In genomic region chr10:26780793-26781601, GRCh38 we compare ENCODE assay signal across 8 cellular contexts.
DNase-seq lines count a peak whose midpoint lies in the region; ATAC-seq and TF ChIP-seq lines count a peak whose summit lies in the region.

No MANE protein-coding gene starts in this region.

- H3K4me1 Mint-ChIP-seq in naive thymus-derived CD8-positive, alpha-beta T cell = peaks cover 39 to 92% (median 90%) of the 10 kb centered on the region in 4 donors

- dilution Hi-C loops in mammary epithelial cell (cut with HindIII; ENCODE audit: low sequenced_read_pairs) = no loop called here

- H3K4me3 Mint-ChIP-seq in naive thymus-derived CD8-positive, alpha-beta T cell = peak overlapping the region in 6 of 10 donors; percentile 6 to 67 (median 34)

- no peaks in the 10 kb centered on the region for H3K9me3 ChIP-seq in HUES64 (ENCODE audit: insufficient read depth, low read depth, low read length)
- H3K9me3 ChIP-seq in mammary epithelial cell (replicated peaks; ENCODE audit: insufficient read depth, low read length) = no peaks in the 10 kb centered on the region
- H3K9me3 ChIP-seq in testis = no peaks in the 10 kb centered on the region
- H3K9me3 ChIP-seq in transverse colon = no peaks in the 10 kb centered on the region

- peaks cover 83% of the 10 kb centered on the region for H3K79me2 ChIP-seq in mammary epithelial cell (ENCODE audit: insufficient read depth, low read length)

- no peaks in the 10 kb centered on the region for H3K9me3 Mint-ChIP-seq in naive thymus-derived CD8-positive, alpha-beta T cell

- DNase-seq in GM03348 (ENCODE audit: low spot score) (peak; percentile 73), mammary epithelial cell (peak; percentile 100), ureter (ENCODE audit: low spot score) (no peak), testis (no peak), transverse colon (no peak)
- no peak for DNase-seq in naive thymus-derived CD8-positive, alpha-beta T cell

- WGBS in HUES64 = 61% methylated on average over 4 of the region's 4 CpGs
- WGBS in mammary epithelial cell (ENCODE audit: low coverage, missing lambda C conversion rate) = 3% methylated on average over 4 of the region's 4 CpGs
- 62 to 70% methylated on average over 4 of the region's 4 CpGs for WGBS in testis, 2 donors
- WGBS in transverse colon (ENCODE audit: low coverage in 1 of 2), 2 donors = 47 to 58% methylated on average over 2 to 4 of the region's 4 CpGs

- no peak for TF ChIP-seq EP300 in transverse colon (IDR thresholded peaks at IDR 0.05; ENCODE audit: low read depth)

- no peak overlapping the region for H2AFZ ChIP-seq in mammary epithelial cell (ENCODE audit: low read depth, low read length)

- no peak for TF ChIP-seq CTCF in mammary epithelial cell (conservative IDR thresholded peaks at IDR 0.05 in 1 of 2, IDR thresholded peaks at IDR 0.05 in 1 of 2; ENCODE audit: extremely low read depth in 1 of 2, insufficient read depth in 1 of 2, low read depth in 1 of 2, low read length in 2 of 2)
- no peak for TF ChIP-seq CTCF in testis (IDR thresholded peaks at IDR 0.05)
- TF ChIP-seq CTCF in transverse colon (IDR thresholded peaks at IDR 0.05) = no peak

- H3K36me3 Mint-ChIP-seq in naive thymus-derived CD8-positive, alpha-beta T cell = peaks cover 0 to 20% (median 5%) of the 10 kb centered on the region in 3 donors

- H3K27me3 ChIP-seq in HUES64 (ENCODE audit: insufficient read depth, low read length) = no peaks in the 10 kb centered on the region
- no peaks in the 10 kb centered on the region for H3K27me3 ChIP-seq in mammary epithelial cell (ENCODE audit: insufficient read depth, low read length)
- H3K27me3 ChIP-seq in testis = no peaks in the 10 kb centered on the region
- no peaks in the 10 kb centered on the region for H3K27me3 ChIP-seq in transverse colon

- POLR2A ChIA-PET in naive thymus-derived CD8-positive, alpha-beta T cell (lab: Charles Lee) = interaction anchor here (1.5 kb wide), 1 partner anchor 80 kb away, joined by 4 read pairs; the partner anchor contains the start of gene ABI1

- no peaks in the 10 kb centered on the region for H4K20me1 ChIP-seq in mammary epithelial cell (ENCODE audit: insufficient read depth, low read length)

- H3K4me1 ChIP-seq in HUES64 (ENCODE audit: insufficient read depth, low read length) = peaks cover 34% of the 10 kb centered on the region
- peaks cover 55% of the 10 kb centered on the region for H3K4me1 ChIP-seq in mammary epithelial cell (ENCODE audit: insufficient read depth, low read length)
- peaks cover 20% of the 10 kb centered on the region for H3K4me1 ChIP-seq in testis
- peaks cover 13 to 57% (median 37%) of the 10 kb centered on the region in 4 donors for H3K4me1 ChIP-seq in transverse colon

- H3K27ac ChIP-seq in HUES64 (ENCODE audit: low read depth, low read length) = peak overlapping the region; percentile 82
- H3K27ac ChIP-seq in mammary epithelial cell (ENCODE audit: insufficient read depth, low read depth, low read length) = peak overlapping the region; percentile 97
- H3K27ac ChIP-seq in testis = no peak overlapping the region
- no peak overlapping the region for H3K27ac ChIP-seq in transverse colon

- H3K36me3 ChIP-seq in HUES64 (ENCODE audit: insufficient read depth, low read length) (no peaks in the 10 kb centered on the region), mammary epithelial cell (ENCODE audit: insufficient read depth, low read length) (no peaks in the 10 kb centered on the region), testis (ENCODE audit: low read depth, missing control alignments) (no peaks in the 10 kb centered on the region), transverse colon (no peaks in the 10 kb centered on the region)

- no peaks in the 10 kb centered on the region for H3K27me3 Mint-ChIP-seq in naive thymus-derived CD8-positive, alpha-beta T cell

- peak overlapping the region; percentile 70 for H3K4me2 ChIP-seq in mammary epithelial cell (ENCODE audit: insufficient read depth, low read depth, low read length)

- BruUV-seq in mammary epithelial cell (replicated peaks; lab: Mats Ljungman, UMichigan) = no TSS peak

- in situ Hi-C loops in mammary epithelial cell (cut with MboI; ENCODE audit: low sequenced_read_pairs in 2 of 2) (no loop called here), transverse colon (cut with MboI; ENCODE audit: low pct_ligation_motif_present in 1 of 4, low pct_unique_long_range_greater_than_20kb in 1 of 4, low sequenced_read_pairs in 3 of 4) (no loop called here)

- H3K9ac ChIP-seq in HUES64 (ENCODE audit: low read depth, low read length) = peak overlapping the region; percentile 34; the same call in 1 of the 2 replicates
- H3K9ac ChIP-seq in mammary epithelial cell (ENCODE audit: insufficient read depth, low read length) = peak overlapping the region; percentile 80

- peak; percentile 53 for ATAC-seq in GM21526 (IDR thresholded peaks at IDR 0.05; ENCODE audit: low FRiP score, unreplicated experiment)
- peak in 1 of 2 donors; percentile 54 for ATAC-seq in naive thymus-derived CD8-positive, alpha-beta T cell

- TF ChIP-seq POLR2A in testis (IDR thresholded peaks at IDR 0.05) (no peak), transverse colon (IDR thresholded peaks at IDR 0.05) (no peak)

- intact Hi-C loops in mammary epithelial cell (cut with micrococcal nuclease) (loop anchor here (1.0 to 5.0 kb wide), 2 partner anchors 61 to 79 kb away; partner anchors contain the start of gene ABI1), testis (cut with DNase I; ENCODE audit: low total_unique reads) (no loop called here), transverse colon (cut with DNase I; ENCODE audit: low total_unique reads) (no loop called here)

- H3K4me3 ChIP-seq in HUES64 (ENCODE audit: low read length) (no peak overlapping the region), mammary epithelial cell (replicated peaks in 1 of 3; ENCODE audit: insufficient read depth in 1 of 3, low read depth in 2 of 3, low read length in 3 of 3) (no peak overlapping the region), testis (no peak overlapping the region), transverse colon (no peak overlapping the region)

- CTCF ChIA-PET in mammary epithelial cell (lab: Charles Lee; ENCODE audit: low non-redundant PET) = interaction anchor here (0.7 kb wide), 1 partner anchor 77 kb away, joined by 4 read pairs; no protein-coding TSS in a partner anchor

- H3K27ac Mint-ChIP-seq in naive thymus-derived CD8-positive, alpha-beta T cell = peak overlapping the region in 6 of 10 donors; percentile 22 to 74 (median 46)

Comparison
In these comparisons a context has a peak if more than half of its experiments do, and no peak if none do; other contexts are left out.
1. DNase-seq: peak in GM03348 (single experiment) and mammary epithelial cell (single experiment); none in naive thymus-derived CD8-positive, alpha-beta T cell (0 of 10), ureter (single experiment), testis (single experiment) and transverse colon (single experiment).
2. H3K27ac ChIP-seq: peak in HUES64 (single experiment) and mammary epithelial cell (single experiment); none in testis (0 of 2) and transverse colon (0 of 4).